Comparison of ENCODE assay signal across 9 cellular contexts in the genomic region with DNA sequence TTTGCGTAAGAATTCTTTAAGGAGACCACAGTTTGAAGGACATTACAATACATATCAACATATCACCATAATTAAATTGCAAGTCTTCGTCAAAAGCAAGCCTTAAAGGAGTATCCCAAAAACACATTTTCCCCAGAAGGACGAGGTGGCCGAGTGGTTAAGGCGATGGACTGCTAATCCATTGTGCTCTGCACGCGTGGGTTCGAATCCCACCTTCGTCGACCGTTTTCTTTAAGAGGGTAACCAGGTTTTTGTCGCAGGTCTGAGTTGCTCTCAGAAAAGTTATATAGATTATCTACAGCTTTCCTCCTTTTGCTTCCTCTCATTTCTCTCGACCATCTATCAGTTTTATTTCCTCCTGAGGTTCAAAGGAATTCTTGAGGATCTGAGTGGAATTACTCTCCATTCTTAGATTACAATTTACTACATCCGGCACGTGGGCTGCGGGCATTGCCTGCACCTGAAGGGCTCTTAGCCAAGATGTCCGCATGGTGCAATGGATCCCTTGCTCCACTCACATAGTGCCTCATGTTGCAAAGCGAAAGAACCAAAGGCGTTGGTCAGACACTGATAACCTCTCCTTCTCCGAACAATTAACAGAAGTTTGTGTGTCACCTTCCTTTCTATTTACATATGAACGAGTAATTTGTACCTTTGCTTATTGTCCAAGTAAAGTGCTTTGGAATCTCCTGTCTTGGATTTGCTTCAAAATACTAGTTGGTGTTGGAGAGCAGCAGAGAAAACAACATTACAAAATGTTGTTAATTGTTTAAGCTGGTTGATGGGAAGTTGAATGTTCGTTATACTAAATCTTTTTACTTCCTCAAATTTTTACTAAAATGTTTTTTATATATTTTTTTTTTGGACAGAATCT. TPM values are rescaled to one million over a fixed set of nuclear protein-coding genes. Genes with fewer than 3 reads are reported as not detected.
A peak's percentile ranks its signal among the peaks of the same experiment; 100 is the strongest.
DNase-seq lines count a peak whose midpoint lies in the region; ATAC-seq and TF ChIP-seq lines count a peak whose summit lies in the region.
"Had no signal": no experiment of that assay in that cellular context is flagged by ENCODE, and none has a peak within 500 bp of the region (broad histone marks: within the 10 kb centered on the region; RNA-seq: fewer than 3 reads in every experiment).

No MANE protein-coding gene starts in this region.

- intact Hi-C loops in activated T-helper 2 cell treated with anti-CD3 and anti-CD28 coated beads, Interferon-gamma antibody, Interleukin-2, Interleukin-4, amounts not matched to agents 10 μg/mL and 5 μg/mL and 100 μg/mL, durations not matched to agents 14 hours and 24 hours and 36 hours (cut with micrococcal nuclease) = loop anchor here (2.0 to 10.0 kb wide), 5 partner anchors 15 to 1477 kb away; no protein-coding TSS in a partner anchor

- peaks cover 6% of the 10 kb centered on the region for H3K4me1 Mint-ChIP-seq in activated T-helper 2 cell treated with anti-CD3 and anti-CD28 coated beads, Interferon-gamma antibody, Interleukin-2, Interleukin-4, amounts not matched to agents 10 μg/mL and 5 μg/mL and 100 μg/mL, durations not matched to agents 14 hours and 24 hours and 36 hours (ENCODE audit: low read depth)

- no peaks in the 10 kb centered on the region for H3K36me3 ChIP-seq in ACC112 (ENCODE audit: insufficient read depth, low read length)

- ATAC-seq in GM21367 (IDR thresholded peaks at IDR 0.05; ENCODE audit: unreplicated experiment) = no peak

- H3K4me1 ChIP-seq in ACC112 (ENCODE audit: control insufficient read depth, insufficient read depth, low read length, unreplicated experiment) = no peaks in the 10 kb centered on the region

- no peaks in the 10 kb centered on the region for H3K79me2 ChIP-seq in ACC112 (ENCODE audit: control insufficient read depth, insufficient read depth, low read length, unreplicated experiment)

- H3K36me3 Mint-ChIP-seq in activated T-helper 2 cell treated with anti-CD3 and anti-CD28 coated beads, Interferon-gamma antibody, Interleukin-2, Interleukin-4, amounts not matched to agents 10 μg/mL and 5 μg/mL and 100 μg/mL, durations not matched to agents 14 hours and 24 hours and 36 hours (ENCODE audit: low read depth) = no peaks in the 10 kb centered on the region

- no peak for TF ChIP-seq CTCF in GM12865 (IDR thresholded peaks at IDR 0.05; ENCODE audit: insufficient read depth, low read depth, low read length, missing control alignments)

- no peak overlapping the region for H3K4me3 Mint-ChIP-seq in activated T-helper 2 cell treated with anti-CD3 and anti-CD28 coated beads, Interferon-gamma antibody, Interleukin-2, Interleukin-4, amounts not matched to agents 10 μg/mL and 5 μg/mL and 100 μg/mL, durations not matched to agents 14 hours and 24 hours and 36 hours (ENCODE audit: low read depth)

- H3K9me3 Mint-ChIP-seq in activated T-helper 2 cell treated with anti-CD3 and anti-CD28 coated beads, Interferon-gamma antibody, Interleukin-2, Interleukin-4, amounts not matched to agents 10 μg/mL and 5 μg/mL and 100 μg/mL, durations not matched to agents 14 hours and 24 hours and 36 hours = peaks cover 22% of the 10 kb centered on the region

- H3K27me3 ChIP-seq in ACC112 (ENCODE audit: insufficient read depth, low read length) = peaks cover 22% of the 10 kb centered on the region

- H3K4me3 ChIP-seq in ACC112 (ENCODE audit: low read depth, low read length) (peak overlapping the region; percentile 78), GM12865 (ENCODE audit: low read depth, low read length) (no peak overlapping the region)

- H2AFZ ChIP-seq in ACC112 (ENCODE audit: low read length, unreplicated experiment) = no peak overlapping the region

- peaks cover 62% of the 10 kb centered on the region for H3K27me3 Mint-ChIP-seq in activated T-helper 2 cell treated with anti-CD3 and anti-CD28 coated beads, Interferon-gamma antibody, Interleukin-2, Interleukin-4, amounts not matched to agents 10 μg/mL and 5 μg/mL and 100 μg/mL, durations not matched to agents 14 hours and 24 hours and 36 hours (ENCODE audit: low read depth)

- no peak overlapping the region for H3K27ac Mint-ChIP-seq in activated T-helper 2 cell treated with anti-CD3 and anti-CD28 coated beads, Interferon-gamma antibody, Interleukin-2, Interleukin-4, amounts not matched to agents 10 μg/mL and 5 μg/mL and 100 μg/mL, durations not matched to agents 14 hours and 24 hours and 36 hours

- DNase-seq in GM12865 (ENCODE audit: low read depth) (peak; percentile 71), RPMI7951 (ENCODE audit: low read depth) (peak; percentile 55), fibroblast of peridontal ligament (ENCODE audit: extremely low read depth) (peak; percentile 67), NCI-H1436 treated with DMSO at 0.1 percent for 48 hours (lab: John Stamatoyannopoulos, UW) (no peak), GOT3 (lab: John Stamatoyannopoulos, UW) (no peak)
- no peak for DNase-seq in activated T-helper 2 cell treated with anti-CD3 and anti-CD28 coated beads, Interferon-gamma antibody, Interleukin-2, Interleukin-4, amounts not matched to agents 10 μg/mL and 5 μg/mL and 100 μg/mL, durations not matched to agents 14 hours and 24 hours and 36 hours (ENCODE audit: low spot score)

- H3K27ac ChIP-seq in ACC112 (ENCODE audit: low read depth, low read length) = no peak overlapping the region

RNA-seq across cellular contexts. Expression of a gene that starts 14.0 kb away (rescaled TPM):
- 0.12 TPM in 1 of 2 replicates, not detected in the other for total RNA-seq in RPMI7951 (2014; rRNA removed; shearing (Covaris generic))
- total RNA-seq in activated T-helper 2 cell treated with anti-CD3 and anti-CD28 coated beads, Interferon-gamma antibody, Interleukin-2, Interleukin-4, amounts not matched to agents 10 μg/mL and 5 μg/mL and 100 μg/mL, durations not matched to agents 14 hours and 24 hours and 36 hours = not detected in 2 replicates
- total RNA-seq: frontal cortex had no signal

RNA-seq across cellular contexts. Expression of a gene that starts 50.6 kb away (rescaled TPM):
- total RNA-seq in RPMI7951 (2014; rRNA removed; shearing (Covaris generic)) = 0.36 TPM in 1 of 2 replicates, not detected in the other
- 0.55 and 0.57 TPM in 2 replicates for total RNA-seq in activated T-helper 2 cell treated with anti-CD3 and anti-CD28 coated beads, Interferon-gamma antibody, Interleukin-2, Interleukin-4, amounts not matched to agents 10 μg/mL and 5 μg/mL and 100 μg/mL, durations not matched to agents 14 hours and 24 hours and 36 hours

Comparison
In these comparisons a context has a peak if more than half of its experiments do, and no peak if none do; other contexts are left out.
1. DNase-seq: peak in GM12865 (single experiment), RPMI7951 (single experiment) and fibroblast of peridontal ligament (single experiment); none in activated T-helper 2 cell treated with anti-CD3 and anti-CD28 coated beads, Interferon-gamma antibody, Interleukin-2, Interleukin-4, amounts not matched to agents 10 μg/mL and 5 μg/mL and 100 μg/mL, durations not matched to agents 14 hours and 24 hours and 36 hours (single experiment), NCI-H1436 treated with DMSO at 0.1 percent for 48 hours (single experiment) and GOT3 (single experiment).